8 cellular contexts compared by ENCODE assay signal in the genomic region with DNA sequence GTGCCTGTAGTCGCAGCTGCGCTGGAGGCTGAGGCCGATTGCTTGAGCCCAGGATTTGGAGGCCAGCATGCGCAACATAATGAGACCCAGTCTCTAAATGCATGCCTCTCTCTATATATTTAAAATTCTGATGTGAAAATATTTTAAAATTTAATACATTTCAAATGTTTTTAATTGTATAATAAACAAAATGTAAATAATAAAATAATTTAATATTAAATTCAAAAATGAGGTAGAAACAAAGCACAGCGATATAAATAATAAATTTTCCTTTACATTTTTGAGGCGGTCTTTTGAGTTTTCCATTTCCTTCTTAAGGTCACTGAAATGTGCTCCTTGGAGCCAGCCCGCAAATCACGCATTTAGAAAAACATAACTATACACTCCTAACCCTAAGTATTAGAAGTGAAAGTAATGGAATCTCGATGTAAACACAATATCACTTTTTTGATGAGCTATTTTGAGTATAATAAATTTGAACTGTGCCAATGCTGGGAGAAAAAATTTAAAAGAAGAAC. TPM values are rescaled to one million over a fixed set of nuclear protein-coding genes. Genes with fewer than 3 reads are reported as not detected.
A peak's percentile ranks its signal among the peaks of the same experiment; 100 is the strongest.
DNase-seq lines count a peak whose midpoint lies in the region; ATAC-seq and TF ChIP-seq lines count a peak whose summit lies in the region.

No MANE protein-coding gene starts in this region.

- no peak for DNase-seq in T-cell
- DNase-seq in testis = no peak
- no peak for DNase-seq in GOT3 (lab: John Stamatoyannopoulos, UW)
- DNase-seq in dermis blood vessel endothelial cell = no peak
- DNase-seq in Kasumi-1 (lab: John Stamatoyannopoulos, UW) = no peak

- no peak for TF ChIP-seq CTCF in testis (IDR thresholded peaks at IDR 0.05)

- ATAC-seq in GM18873 (IDR thresholded peaks at IDR 0.05; ENCODE audit: low FRiP score, unreplicated experiment) (peak; percentile 12), HG02852 (IDR thresholded peaks at IDR 0.05; ENCODE audit: unreplicated experiment) (peak; percentile 8), T-cell (replicated peaks in 1 of 4) (peak in 1 of 4 experiments; percentile 10)

- no peaks in the 10 kb centered on the region for H3K9me3 ChIP-seq in iPS-15b (ENCODE audit: control insufficient read depth, insufficient read depth, low read length)
- H3K9me3 ChIP-seq in testis = no peaks in the 10 kb centered on the region

- peaks cover 14 to 26% (median 14%) of the 10 kb centered on the region in 3 donors for H3K4me1 Mint-ChIP-seq in T-cell

- H3K27ac ChIP-seq in testis = no peak overlapping the region

- peaks cover 4% of the 10 kb centered on the region for H3K4me1 ChIP-seq in iPS-15b (ENCODE audit: control insufficient read depth, insufficient read depth, low read length)
- peaks cover 5% of the 10 kb centered on the region for H3K4me1 ChIP-seq in testis

- peak overlapping the region in 1 of 2 donors; percentile 78 for H3K27ac Mint-ChIP-seq in T-cell

- no peaks in the 10 kb centered on the region for H3K27me3 ChIP-seq in iPS-15b (ENCODE audit: control insufficient read depth, insufficient read depth, low read length)
- no peaks in the 10 kb centered on the region for H3K27me3 ChIP-seq in testis

- no peaks in the 10 kb centered on the region for H3K36me3 Mint-ChIP-seq in T-cell

- WGBS in testis, 2 donors = 37 to 38% methylated on average over 9 of the region's 9 CpGs

- H3K4me3 Mint-ChIP-seq in T-cell = peak overlapping the region; percentile 93 to 97 (median 94)

- peak overlapping the region; percentile 40 for H3K9ac ChIP-seq in iPS-15b (ENCODE audit: low read depth, low read length)

- H3K27me3 Mint-ChIP-seq in T-cell = peaks cover 0 to 1% of the 10 kb centered on the region in 2 donors

- H3K36me3 ChIP-seq in iPS-15b (ENCODE audit: control insufficient read depth, insufficient read depth, low read length) (no peaks in the 10 kb centered on the region), testis (ENCODE audit: low read depth, missing control alignments) (no peaks in the 10 kb centered on the region)

- no peak for TF ChIP-seq POLR2A in testis (IDR thresholded peaks at IDR 0.05)

- CTCF ChIA-PET in T-cell (lab: Charles Lee) = interaction anchor here in 1 of 2 donors (1.1 to 1.3 kb wide), 2 partner anchors 9 to 11 kb away, joined by 3 to 4 read pairs; no protein-coding TSS in a partner anchor

- intact Hi-C loops in testis (cut with DNase I; ENCODE audit: low total_unique reads) = no loop called here

- POLR2A ChIA-PET in T-cell (lab: Charles Lee) = no interaction called here

- no peaks in the 10 kb centered on the region for H3K9me3 Mint-ChIP-seq in T-cell

- peak overlapping the region; percentile 16 for H3K4me3 ChIP-seq in iPS-15b (ENCODE audit: low read depth, low read length)
- peak overlapping the region; percentile 57 to 71 for H3K4me3 ChIP-seq in testis

RNA-seq across cellular contexts. Expression of a gene that starts 0.5 kb away (rescaled TPM):
- total RNA-seq in T-cell (1 to 10 TPM; 1.2 to 2.0 (median 1.6) TPM), testis (10 to 100 TPM; 11.8 to 14.3 TPM), dermis blood vessel endothelial cell (38.8 and 100 TPM in 2 replicates)
- 47.9 TPM for polyA plus RNA-seq in testis (ENCODE audit: insufficient read depth, low read depth, low replicate concordance)

Comparison
In these comparisons a context has a peak if more than half of its experiments do, and no peak if none do; other contexts are left out.
1. RNA of a gene that starts 0.5 kb away (total RNA-seq): 38.8 to 100 TPM in dermis blood vessel endothelial cell and 11.8 to 14.3 TPM in testis; 1.2 to 2.0 TPM in T-cell; every median in the first group is over 4 times any median in the second.